Comparison of ENCODE assay signal across 8 cellular contexts in genomic region chr1:78114034-78114956, GRCh38.
DNase-seq lines count a peak whose midpoint lies in the region; ATAC-seq and TF ChIP-seq lines count a peak whose summit lies in the region.

No MANE protein-coding gene starts in this region.

- H3K9me3 Mint-ChIP-seq in activated CD8-positive, alpha-beta T cell treated with anti-CD3 and anti-CD28 coated beads for 36 hours = no peaks in the 10 kb centered on the region
- peaks cover 0 to 3% (median 0%) of the 10 kb centered on the region in 7 donors for H3K9me3 Mint-ChIP-seq in naive B cell

- no peaks in the 10 kb centered on the region for H3K27me3 Mint-ChIP-seq in activated CD8-positive, alpha-beta T cell treated with anti-CD3 and anti-CD28 coated beads for 36 hours
- H3K27me3 Mint-ChIP-seq in naive B cell = peaks cover 0 to 4% (median 0%) of the 10 kb centered on the region in 3 donors

- peak; percentile 83 for ATAC-seq in HG03565 (IDR thresholded peaks at IDR 0.05; ENCODE audit: unreplicated experiment)
- ATAC-seq in activated CD8-positive, alpha-beta T cell treated with anti-CD3 and anti-CD28 coated beads for 36 hours = peak; percentile 90
- peak; percentile 75 to 77 for ATAC-seq in naive B cell (ENCODE audit: low read depth in 2 of 2)

- TF ChIP-seq CTCF in GM20000 (IDR thresholded peaks at IDR 0.05; ENCODE audit: extremely low read depth, missing control alignments) (peak; percentile 60), epithelial cell of esophagus (IDR thresholded peaks at IDR 0.05; ENCODE audit: insufficient read depth, low read depth, low read length, missing control alignments) (peak; percentile 81)
- peak; percentile 89 for TF ChIP-seq CTCF in activated CD8-positive, alpha-beta T cell treated with anti-CD3 and anti-CD28 coated beads for 36 hours (IDR thresholded peaks at IDR 0.05)

- no peak overlapping the region for H3K4me3 ChIP-seq in epithelial cell of esophagus (ENCODE audit: low read length)

- no peaks in the 10 kb centered on the region for H3K36me3 Mint-ChIP-seq in activated CD8-positive, alpha-beta T cell treated with anti-CD3 and anti-CD28 coated beads for 36 hours (ENCODE audit: low read depth)
- no peaks in the 10 kb centered on the region for H3K36me3 Mint-ChIP-seq in naive B cell

- POLR2A ChIA-PET in activated CD8-positive, alpha-beta T cell treated with anti-CD3 and anti-CD28 coated beads for 36 hours (lab: Charles Lee) = interaction anchor here (0.7 to 1.5 kb wide), 6 partner anchors 74 to 136 kb away, joined by 3 to 4 read pairs (median 3); partner anchors contain the start of genes DNAJB4 and FUBP1

- H3K4me1 Mint-ChIP-seq in activated CD8-positive, alpha-beta T cell treated with anti-CD3 and anti-CD28 coated beads for 36 hours (ENCODE audit: low read depth) = peaks cover 18% of the 10 kb centered on the region
- no peaks in the 10 kb centered on the region for H3K4me1 Mint-ChIP-seq in naive B cell

- H3K27ac Mint-ChIP-seq in activated CD8-positive, alpha-beta T cell treated with anti-CD3 and anti-CD28 coated beads for 36 hours = no peak overlapping the region
- no peak overlapping the region for H3K27ac Mint-ChIP-seq in naive B cell

- DNase-seq in DMS 273 treated with DMSO at 0.1 percent for 48 hours (lab: John Stamatoyannopoulos, UW) = peak; percentile 42
- peak; percentile 62 for DNase-seq in GM20000 (ENCODE audit: low spot score)
- peak; percentile 62 for DNase-seq in NCI-H774 (lab: John Stamatoyannopoulos, UW)
- DNase-seq in activated CD8-positive, alpha-beta T cell treated with anti-CD3 and anti-CD28 coated beads for 36 hours = peak; percentile 72
- DNase-seq in epithelial cell of esophagus (ENCODE audit: low read depth) = peak; percentile 87
- DNase-seq in naive B cell = peak; percentile 46
- peak; percentile 92 for DNase-seq in superior temporal gyrus (ENCODE audit: extremely low spot score)

- intact Hi-C loops in activated CD8-positive, alpha-beta T cell treated with anti-CD3 and anti-CD28 coated beads for 36 hours (cut with micrococcal nuclease) = loop anchor here (2.0 to 10.0 kb wide), 4 partner anchors 67 to 189 kb away; partner anchors contain the start of genes DNAJB4 and GIPC2

- CTCF ChIA-PET in activated CD8-positive, alpha-beta T cell treated with anti-CD3 and anti-CD28 coated beads for 36 hours (lab: Charles Lee) = interaction anchor here (0.6 to 2.6 kb wide), 47 partner anchors 9 to 1933 kb away, joined by 3 to 34 read pairs (median 3); partner anchors contain the start of genes DNAJB4 and GIPC2

- H3K4me3 Mint-ChIP-seq in activated CD8-positive, alpha-beta T cell treated with anti-CD3 and anti-CD28 coated beads for 36 hours = no peak overlapping the region
- H3K4me3 Mint-ChIP-seq in naive B cell = no peak overlapping the region

Comparison
In these comparisons a context has a peak if more than half of its experiments do, and no peak if none do; other contexts are left out.
1. DNase-seq: peak in every context shown above with its lines; median percentile 92 in superior temporal gyrus; 87 in epithelial cell of esophagus; 72 in activated CD8-positive, alpha-beta T cell treated with anti-CD3 and anti-CD28 coated beads for 36 hours; 62 in GM20000; 62 in NCI-H774; 46 in naive B cell; 42 in DMS 273 treated with DMSO at 0.1 percent for 48 hours.